Comparison of ENCODE assay signal across 28 cellular contexts in the genomic region with DNA sequence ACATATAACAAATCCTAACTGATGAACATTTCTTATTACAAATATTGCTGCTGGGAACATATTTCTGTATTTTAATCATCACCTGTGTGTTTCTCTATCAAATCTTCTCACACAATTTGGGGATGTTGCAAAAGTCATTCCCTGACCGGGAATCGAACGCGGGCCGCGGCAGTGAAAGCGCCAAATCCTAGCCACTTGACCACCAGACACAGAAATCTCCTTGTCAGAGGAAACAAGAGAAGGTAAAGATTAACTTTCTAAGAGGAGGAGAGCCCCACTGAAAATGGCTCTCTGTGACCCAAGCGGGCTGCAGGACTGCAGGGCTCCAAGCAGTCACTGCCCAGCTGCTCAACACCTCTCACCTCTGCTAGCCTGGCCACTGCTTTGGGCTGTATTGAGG.
"Had no signal": no experiment of that assay in that cellular context is flagged by ENCODE, and none has a peak within 500 bp of the region (broad histone marks: within the 10 kb centered on the region; RNA-seq: fewer than 3 reads in every experiment).

No MANE protein-coding gene starts in this region.

- H3K27ac ChIP-seq: colonic mucosa, coronary artery, dorsolateral prefrontal cortex, epithelial cell of prostate, esophagus muscularis mucosa, esophagus squamous epithelium, foreskin keratinocyte, gastrocnemius medialis, gastroesophageal sphincter, heart left ventricle, heart right ventricle had no signal

- H3K27me3 ChIP-seq: colonic mucosa had no signal

- H3K4me1 ChIP-seq: colonic mucosa, esophagus squamous epithelium, foreskin keratinocyte, gastrocnemius medialis, gastroesophageal sphincter had no signal

- ATAC-seq: effector memory CD8-positive, alpha-beta T cell; esophagus mucosa; foreskin keratinocyte; gastrocnemius medialis; gastroesophageal sphincter; heart left ventricle; heart right ventricle had no signal

- H3K4me3 ChIP-seq: colonic mucosa, coronary artery, dorsolateral prefrontal cortex, esophagus muscularis mucosa, esophagus squamous epithelium, gastrocnemius medialis, gastroesophageal sphincter, heart left ventricle, heart right ventricle had no signal

- FAIRE-seq: colon, endometrium, endothelial cell of umbilical vein, frontal cortex had no signal

- DNase-seq: colonic mucosa; cortex of kidney; dermis blood vessel endothelial cell; dorsolateral prefrontal cortex; effector CD4-positive, alpha-beta T cell; effector CD8-positive, alpha-beta T cell; effector memory CD4-positive, alpha-beta T cell; effector memory CD8-positive, alpha-beta T cell; endodermal cell; erythroblast; esophagus squamous epithelium; foreskin fibroblast; foreskin keratinocyte; foreskin melanocyte; gastrocnemius medialis; glutamatergic neuron; head of caudate nucleus; heart left ventricle; heart right ventricle had no signal

- H3K9me3 ChIP-seq: colonic mucosa, esophagus squamous epithelium, gastrocnemius medialis had no signal

- H3K36me3 ChIP-seq: colonic mucosa, esophagus muscularis mucosa, esophagus squamous epithelium, gastrocnemius medialis, gastroesophageal sphincter, heart left ventricle, heart right ventricle had no signal
